Comparison of ENCODE assay signal across 12 cellular contexts in genomic region chr12:46830731-46831334, GRCh38. TPM values are rescaled to one million over a fixed set of nuclear protein-coding genes. Genes with fewer than 3 reads are reported as not detected.
A peak's percentile ranks its signal among the peaks of the same experiment; 100 is the strongest.
DNase-seq lines count a peak whose midpoint lies in the region; ATAC-seq and TF ChIP-seq lines count a peak whose summit lies in the region.
"Had no signal": no experiment of that assay in that cellular context is flagged by ENCODE, and none has a peak within 500 bp of the region (broad histone marks: within the 10 kb centered on the region; RNA-seq: fewer than 3 reads in every experiment).

No MANE protein-coding gene starts in this region.

- H3K9me3 ChIP-seq in iPS-20b (ENCODE audit: insufficient read depth, low read depth, low read length): no peaks in the 10 kb centered on the region
- H3K9me3 ChIP-seq in spleen: no peaks in the 10 kb centered on the region

- intact Hi-C loops in spleen (cut with DNase I; ENCODE audit: low total_unique reads): no loop called here

- no peaks in the 10 kb centered on the region for H3K36me3 Mint-ChIP-seq in brain

- ATAC-seq in GM21576 (IDR thresholded peaks at IDR 0.05; ENCODE audit: unreplicated experiment): no peak
- no peak for ATAC-seq in GM21423 (IDR thresholded peaks at IDR 0.05; ENCODE audit: unreplicated experiment)
- ATAC-seq in GM21526 (IDR thresholded peaks at IDR 0.05; ENCODE audit: low FRiP score, unreplicated experiment): no peak

- H3K27me3 Mint-ChIP-seq in brain: peaks cover 89% of the 10 kb centered on the region

- DNase-seq in DMS 273 (lab: John Stamatoyannopoulos, UW; ENCODE audit: unreplicated experiment) (peak; percentile 44), DMS 273 treated with DMSO at 0.1 percent for 48 hours (lab: John Stamatoyannopoulos, UW) (no peak), spleen (no peak)
- DNase-seq: activated naive CD4-positive, alpha-beta T cell; NCI-H1436; stimulated activated CD4-positive, alpha-beta T cell treated with anti-CD3 and anti-CD28 coated beads, Interleukin-12 subunit alpha, Interleukin-12 subunit beta, amount 100 ng/mL, for 4 hours had no signal

- H3K27ac Mint-ChIP-seq in brain: no peak overlapping the region

- peaks cover 0 to 7% (median 0%) of the 10 kb centered on the region in 5 experiments for H3K9me3 Mint-ChIP-seq in brain

- 7 to 11% (median 9%) methylated on average over 28 of the region's 28 CpGs for WGBS in spleen, 5 donors

- peaks cover 4% of the 10 kb centered on the region; the same call in 1 of the 2 replicates for H3K4me1 ChIP-seq in iPS-20b (ENCODE audit: insufficient read depth, low read length)
- H3K4me1 ChIP-seq in spleen: peaks cover 0 to 17% (median 8%) of the 10 kb centered on the region in 6 donors

- TF ChIP-seq CTCF in brain (conservative IDR thresholded peaks at IDR 0.05) (no peak), spleen (IDR thresholded peaks at IDR 0.05 in 8 of 11, conservative IDR thresholded peaks at IDR 0.05 in 3 of 11) (no peak)

- H3K4me1 Mint-ChIP-seq in brain: peaks cover 12% of the 10 kb centered on the region

- H3K4me3 Mint-ChIP-seq in brain: peak overlapping the region; percentile 31 to 88 (median 80)

- peak overlapping the region; percentile 16; the same call in 1 of the 2 replicates for H3K9ac ChIP-seq in iPS-20b (ENCODE audit: low read depth, low read length)

- peak overlapping the region; percentile 74 for H3K4me3 ChIP-seq in iPS-20b (ENCODE audit: low read length)
- H3K4me3 ChIP-seq in spleen: peak overlapping the region in 6 of 8 donors; percentile 9 to 51 (median 27)

- H3K27ac ChIP-seq in iPS-20b (ENCODE audit: low read length) (no peak overlapping the region), spleen (no peak overlapping the region)
- H3K27ac ChIP-seq: 22Rv1 had no signal

- no peak for TF ChIP-seq POLR2A in spleen (IDR thresholded peaks at IDR 0.05)

- H3K27me3 ChIP-seq in iPS-20b (ENCODE audit: insufficient read depth, low read length): peaks cover 71% of the 10 kb centered on the region
- H3K27me3 ChIP-seq in spleen (replicated peaks in 1 of 7): peaks cover 0 to 72% (median 35%) of the 10 kb centered on the region in 7 donors

- H3K36me3 ChIP-seq in iPS-20b (ENCODE audit: insufficient read depth, low read depth, low read length) (no peaks in the 10 kb centered on the region), spleen (no peaks in the 10 kb centered on the region)

RNA-seq across cellular contexts. Expression of gene SLC38A4, which starts 5.0 kb away (rescaled TPM):
- polyA plus RNA-seq in brain (ENCODE audit: insufficient read depth, low read depth, low replicate concordance) (not detected), spleen (under 1 TPM; 0.07 to 0.23 (median 0.10) TPM)
- total RNA-seq in spleen: under 1 TPM in 5 of 7 donors, not detected in 2; 0.34 to 0.91 (median 0.47) TPM
